ENCODE assay signal across 17 cellular contexts in the genomic region with DNA sequence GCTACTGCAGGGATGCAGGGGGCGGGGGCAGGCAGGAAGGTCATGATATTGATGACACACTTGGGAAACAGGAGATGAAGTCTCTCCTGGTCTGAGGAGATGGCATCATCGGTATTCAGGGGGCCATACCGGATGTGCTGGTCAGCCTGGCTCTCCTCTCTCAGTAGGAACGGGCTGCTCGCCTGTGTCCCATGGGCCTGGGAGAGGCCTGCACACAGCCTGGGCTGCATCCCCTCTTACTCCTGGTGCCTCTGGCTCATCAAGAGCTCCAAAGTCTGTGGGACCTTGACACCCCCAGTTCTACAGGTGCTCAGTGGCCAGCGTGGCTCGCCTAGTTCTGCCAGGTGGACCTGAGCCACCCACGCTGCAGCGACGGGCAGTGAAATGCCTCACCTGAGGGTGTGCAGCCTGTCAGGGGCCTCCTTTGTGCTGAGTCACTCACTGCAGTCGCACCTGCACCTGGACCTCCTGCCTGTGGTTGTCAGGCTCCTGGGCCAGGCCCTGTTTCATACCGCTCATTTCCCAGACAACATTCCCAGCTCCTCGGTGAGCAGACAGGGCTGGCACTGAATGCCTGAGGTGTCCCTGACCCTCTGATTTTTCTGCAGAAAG. TPM values are rescaled to one million over a fixed set of nuclear protein-coding genes. Genes with fewer than 3 reads are reported as not detected.
A peak's percentile ranks its signal among the peaks of the same experiment; 100 is the strongest.
DNase-seq lines count a peak whose midpoint lies in the region; ATAC-seq and TF ChIP-seq lines count a peak whose summit lies in the region.
"Had no signal": no experiment of that assay in that cellular context is flagged by ENCODE, and none has a peak within 500 bp of the region (broad histone marks: within the 10 kb centered on the region; RNA-seq: fewer than 3 reads in every experiment).

No MANE protein-coding gene starts in this region.

- TF ChIP-seq EP300 in sigmoid colon (IDR thresholded peaks at IDR 0.05) = no peak
- TF ChIP-seq EP300 in gastroesophageal sphincter (IDR thresholded peaks at IDR 0.05) = no peak

- H3K9me3 Mint-ChIP-seq in Calu3 (ENCODE audit: low read depth, unreplicated experiment) = no peaks in the 10 kb centered on the region

- CTCF ChIA-PET in Calu3 (lab: Charles Lee) = no interaction called here

- H3K27me3 Mint-ChIP-seq in Calu3 (ENCODE audit: unreplicated experiment) = no peaks in the 10 kb centered on the region

- peaks cover 10 to 91% (median 75%) of the 10 kb centered on the region in 4 donors for H3K36me3 ChIP-seq in sigmoid colon
- H3K36me3 ChIP-seq in gastroesophageal sphincter = peaks cover 0 to 98% of the 10 kb centered on the region in 2 donors

- peak; percentile 8 for DNase-seq in HT-29 (ENCODE audit: low spot score)
- peak; percentile 74 for DNase-seq in SW480 (ENCODE audit: low spot score)
- peak; percentile 58 for DNase-seq in left lobe of liver (ENCODE audit: low spot score)
- DNase-seq in sigmoid colon = peak; percentile 28
- DNase-seq in Calu3 = no peak
- DNase-seq in left cardiac atrium = no peak
- DNase-seq: ACHN, AML-193, Caco-2, NCI-H187 treated with DMSO at 0.1 percent for 48 hours, NCI-H2171, NCI-H446, NCI-H69 had no signal

- ATAC-seq in left lobe of liver (peak; percentile 49), gastroesophageal sphincter (no peak), GM18511 (IDR thresholded peaks at IDR 0.05; ENCODE audit: unreplicated experiment) (no peak), left cardiac atrium (no peak)

- WGBS in sigmoid colon, 2 donors = 93 to 95% methylated on average over 13 of the region's 13 CpGs
- WGBS in gastroesophageal sphincter (ENCODE audit: low coverage in 1 of 2), 2 donors = 87% methylated on average over 5 of the region's 13 CpGs; no CpG with 5 or more reads in 1 of the 2 donors

- TF ChIP-seq CTCF in sigmoid colon (IDR thresholded peaks at IDR 0.05) (no peak), gastroesophageal sphincter (IDR thresholded peaks at IDR 0.05) (no peak), Calu3 (IDR thresholded peaks at IDR 0.05; ENCODE audit: unreplicated experiment) (no peak)

- no TSS peak for BruUV-seq in Calu3 (replicated peaks; lab: Mats Ljungman, UMichigan)

- H3K4me1 ChIP-seq in sigmoid colon (no peaks in the 10 kb centered on the region), gastroesophageal sphincter (no peaks in the 10 kb centered on the region)
- H3K4me1 ChIP-seq: HAP-1 had no signal

- no peak overlapping the region for H3K27ac ChIP-seq in sigmoid colon
- H3K27ac ChIP-seq in gastroesophageal sphincter = no peak overlapping the region

- TF ChIP-seq POLR2A in sigmoid colon (IDR thresholded peaks at IDR 0.05) (no peak), gastroesophageal sphincter (IDR thresholded peaks at IDR 0.05) (no peak)

- H3K4me3 Mint-ChIP-seq in Calu3 (ENCODE audit: low read depth, unreplicated experiment) = no peak overlapping the region

- intact Hi-C loops in sigmoid colon (cut with DNase I) = no loop called here
- intact Hi-C loops in Calu3 (cut with micrococcal nuclease; ENCODE audit: unreplicated experiment) = no loop called here
- intact Hi-C loops in left cardiac atrium (cut with DNase I) = no loop called here

- H3K4me3 ChIP-seq in sigmoid colon = no peak overlapping the region
- H3K4me3 ChIP-seq in gastroesophageal sphincter = no peak overlapping the region
- H3K4me3 ChIP-seq: HAP-1 had no signal

- H3K27me3 ChIP-seq in sigmoid colon = no peaks in the 10 kb centered on the region
- H3K27me3 ChIP-seq in gastroesophageal sphincter = no peaks in the 10 kb centered on the region

- no peaks in the 10 kb centered on the region for H3K4me1 Mint-ChIP-seq in Calu3 (ENCODE audit: low read depth, unreplicated experiment)

- H3K36me3 Mint-ChIP-seq in Calu3 (ENCODE audit: insufficient read depth, unreplicated experiment) = peaks cover 84% of the 10 kb centered on the region

- no peaks in the 10 kb centered on the region for H3K9me3 ChIP-seq in sigmoid colon
- no peaks in the 10 kb centered on the region for H3K9me3 ChIP-seq in gastroesophageal sphincter
- H3K9me3 ChIP-seq: Caco-2, HAP-1 had no signal

- no peak overlapping the region for H3K27ac Mint-ChIP-seq in Calu3 (ENCODE audit: unreplicated experiment)

RNA-seq across cellular contexts. Expression of a gene that starts 18.6 kb away (rescaled TPM):
- total RNA-seq in HT-29 (2014; rRNA removed; shearing (Covaris generic)) = not detected in 2 replicates
- 66.3 TPM for total RNA-seq in left lobe of liver
- total RNA-seq in sigmoid colon = not detected
- under 1 TPM in 2 of 3 donors, not detected in 1; 0.10 to 0.60 TPM for polyA plus RNA-seq in sigmoid colon
- total RNA-seq in gastroesophageal sphincter = under 1 TPM in 1 of 4 donors, not detected in 3; 0.15 TPM
- not detected in 2 replicates for total RNA-seq in Calu3 (2022)
- total RNA-seq in left cardiac atrium = not detected
- total RNA-seq: RPMI7951 had no signal

RNA-seq across cellular contexts. Expression of a gene that starts 19.6 kb away (rescaled TPM):
- 50.5 and 57.7 TPM in 2 replicates for total RNA-seq in HT-29 (2014; rRNA removed; shearing (Covaris generic))
- 243 TPM for total RNA-seq in left lobe of liver
- total RNA-seq in sigmoid colon = 10 to 100 TPM; 29.3 to 53.5 (median 46.4) TPM
- 100 to 1,000 TPM; 114 to 179 (median 132) TPM for polyA plus RNA-seq in sigmoid colon
- total RNA-seq in gastroesophageal sphincter = 10 to 100 TPM; 37.5 to 48.9 (median 48.0) TPM
- 279 and 312 TPM in 2 replicates for total RNA-seq in Calu3 (2022)
- 10 to 100 TPM; 71.1 to 79.4 TPM for total RNA-seq in left cardiac atrium

RNA-seq across cellular contexts. Expression of a gene that starts 58.6 kb away (rescaled TPM):
- total RNA-seq in HT-29 (2014; rRNA removed; shearing (Covaris generic)) = 0.05 TPM in 1 of 2 replicates, not detected in the other
- total RNA-seq in left lobe of liver = not detected
- total RNA-seq in sigmoid colon = 1 to 10 TPM in 2 of 4 donors, under 1 TPM in 1, not detected in 1; 0.82 to 1.1 (median 1.1) TPM
- under 1 TPM in 1 of 3 donors, not detected in 2; 0.48 TPM for polyA plus RNA-seq in sigmoid colon
- under 1 TPM in 2 of 4 donors, not detected in 2; 0.13 to 0.42 TPM for total RNA-seq in gastroesophageal sphincter
- not detected in 2 replicates for total RNA-seq in Calu3 (2022)
- 1 to 10 TPM; 1.3 to 1.5 TPM for total RNA-seq in left cardiac atrium
- total RNA-seq: Caco-2, RPMI7951 had no signal

Comparison
In these comparisons a context has a peak if more than half of its experiments do, and no peak if none do; other contexts are left out.
1. DNase-seq: peak in HT-29 (single experiment), SW480 (single experiment), left lobe of liver (single experiment) and sigmoid colon (single experiment); none in Calu3 (single experiment) and left cardiac atrium (single experiment).
2. RNA of a gene that starts 18.6 kb away (total RNA-seq): 66.3 TPM in left lobe of liver (single experiment); not detected in Calu3, not detected in left cardiac atrium, not detected in HT-29, not detected in sigmoid colon and 0.15 TPM in gastroesophageal sphincter; every median in the first group is over 10 times any median in the second.